Comparison of ENCODE assay signal across 7 cellular contexts in the genomic region with DNA sequence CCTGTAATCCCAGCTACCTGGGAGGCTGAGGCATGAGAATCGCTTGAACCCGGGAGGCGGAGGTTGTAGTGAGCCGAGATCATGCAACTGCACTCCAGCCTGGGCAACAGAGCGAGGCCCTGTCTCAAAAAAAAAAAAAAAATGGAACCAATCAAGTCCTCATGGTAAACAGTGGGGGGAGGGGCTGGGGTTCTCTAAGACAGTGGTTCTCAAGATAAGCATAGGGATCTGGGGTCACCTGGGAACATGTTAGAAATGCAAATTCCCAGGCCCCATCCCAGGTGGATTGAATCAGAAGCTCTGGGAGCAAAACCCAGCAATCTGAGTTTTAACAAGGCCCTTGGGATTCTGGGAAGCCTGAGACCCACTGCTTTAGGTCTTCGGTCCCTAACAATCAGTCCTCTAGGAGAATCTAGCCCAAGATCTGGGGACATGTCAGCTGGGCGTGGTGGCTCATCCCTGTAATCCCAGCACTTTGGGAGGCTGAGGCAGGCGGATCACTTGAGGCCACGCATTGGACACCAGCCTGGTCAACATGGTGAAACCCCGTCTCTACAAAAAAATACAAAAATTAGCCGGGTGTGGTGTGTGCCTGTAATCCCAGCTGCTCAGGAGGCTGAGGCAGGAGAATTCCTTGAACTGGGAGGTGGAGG. TPM values are rescaled to one million over a fixed set of nuclear protein-coding genes. Genes with fewer than 3 reads are reported as not detected.
A peak's percentile ranks its signal among the peaks of the same experiment; 100 is the strongest.
DNase-seq lines count a peak whose midpoint lies in the region; ATAC-seq and TF ChIP-seq lines count a peak whose summit lies in the region.
"Not testable (repeated sequence)": the region's sequence is repeated elsewhere in the genome, so short reads cannot be mapped to it uniquely, and the experiment has no call there.

No MANE protein-coding gene starts in this region.

- dilution Hi-C loops in IMR-90 (cut with HindIII; ENCODE audit: low sequenced_read_pairs, unreplicated experiment) = not testable (repeated sequence)

- not testable (repeated sequence) for BruUV-seq in IMR-90 (replicated peaks; lab: Mats Ljungman, UMichigan)

- not testable (repeated sequence) for H3K4me2 ChIP-seq in IMR-90 (ENCODE audit: low read depth, low read length)

- not testable (repeated sequence) for TF ChIP-seq CTCF in IMR-90 (conservative IDR thresholded peaks at IDR 0.05; ENCODE audit: low read depth, low read length); right atrium auricular region (IDR thresholded peaks at IDR 0.05)

- not testable (repeated sequence) for H3K4me3 ChIP-seq in IMR-90 (ENCODE audit: insufficient read depth, low read depth, low read length); right atrium auricular region; mucosa of rectum (ENCODE audit: low read length in 2 of 2)

- H3K9me1 ChIP-seq in IMR-90 (ENCODE audit: insufficient read depth, low read length) = peaks cover 32% of the 10 kb centered on the region

- not testable (repeated sequence) for H2AFZ ChIP-seq in IMR-90 (replicated peaks; ENCODE audit: low read length, poor library complexity)

- POLR2A ChIA-PET in IMR-90 (lab: Charles Lee; ENCODE audit: unreplicated experiment) = interaction anchor here (1.0 kb wide), 1 partner anchor 8 kb away, joined by 3 read pairs; a partner anchor contains a TSS

- TF ChIP-seq POLR2A in IMR-90 (IDR thresholded peaks at IDR 0.05; ENCODE audit: low read depth, low read length) = not testable (repeated sequence)

- not testable (repeated sequence) for TF ChIP-seq RAD21 in IMR-90 (IDR thresholded peaks at IDR 0.05; ENCODE audit: low read length)

- H3K14ac ChIP-seq in IMR-90 (replicated peaks; ENCODE audit: low read depth, low read length) = peak overlapping the region; percentile 30; the same call in 1 of the 2 replicates

- peak overlapping the region; percentile 59 for H3K4ac ChIP-seq in IMR-90 (ENCODE audit: low read depth, low read length)

- H3K4me1 ChIP-seq in IMR-90 (ENCODE audit: control insufficient read depth, insufficient read depth, low read length) = peaks cover 52% of the 10 kb centered on the region
- H3K4me1 ChIP-seq in right atrium auricular region = peaks cover 0 to 90% of the 10 kb centered on the region in 2 donors
- peaks cover 81 to 91% of the 10 kb centered on the region in 2 donors for H3K4me1 ChIP-seq in mucosa of rectum (ENCODE audit: control insufficient read depth in 2 of 2, insufficient read depth in 2 of 2, low read length in 2 of 2)

- intact Hi-C loops in IMR-90 (cut with micrococcal nuclease); posterior vena cava (cut with DNase I): not testable (repeated sequence)
- intact Hi-C loops in dendritic cell treated with granulocyte-macrophage colony-stimulating factor and Interleukin-4, amounts not matched to agents 40 ng/mL and 50 ng/mL, for 4 days (cut with micrococcal nuclease) = loop anchor here (1.0 kb wide), 1 partner anchor 9 kb away; a partner anchor contains a TSS

- not testable (repeated sequence) for H4K20me1 ChIP-seq in IMR-90 (ENCODE audit: insufficient read depth, low read length)

- peak overlapping the region; percentile 34; the same call in 1 of the 2 replicates for H3K18ac ChIP-seq in IMR-90 (ENCODE audit: low read depth, low read length)

- H3K9me3 Mint-ChIP-seq in activated naive CD4-positive, alpha-beta T cell treated with anti-CD3 and anti-CD28 coated beads, Interleukin-2, amount 10 ng/mL, durations not matched to agents 7 days and 5 days; dendritic cell treated with granulocyte-macrophage colony-stimulating factor and Interleukin-4, amounts not matched to agents 40 ng/mL and 50 ng/mL, for 4 days: not testable (repeated sequence)

- 80% methylated on average over 6 of the region's 11 CpGs; no CpG with 5 or more reads in 1 of the 2 experiments for WGBS in IMR-90 (ENCODE audit: extremely low coverage in 2 of 2, insufficient read length in 1 of 2), 2 experiments

- peaks cover 98% of the 10 kb centered on the region for H3K4me1 Mint-ChIP-seq in activated naive CD4-positive, alpha-beta T cell treated with anti-CD3 and anti-CD28 coated beads, Interleukin-2, amount 10 ng/mL, durations not matched to agents 7 days and 5 days
- peaks cover 94% of the 10 kb centered on the region for H3K4me1 Mint-ChIP-seq in dendritic cell treated with granulocyte-macrophage colony-stimulating factor and Interleukin-4, amounts not matched to agents 40 ng/mL and 50 ng/mL, for 4 days (ENCODE audit: low read depth)

- H4K91ac ChIP-seq in IMR-90 (ENCODE audit: insufficient read depth, low read depth, low read length) = peak overlapping the region; percentile 13; the same call in 1 of the 2 replicates

- H3K27ac ChIP-seq in IMR-90 (ENCODE audit: insufficient read depth, low read length) (peak overlapping the region; percentile 32; the same call in 1 of the 2 replicates), right atrium auricular region (peak overlapping the region; percentile 90 to 97), mucosa of rectum (ENCODE audit: low read depth in 2 of 2, low read length in 2 of 2) (peak overlapping the region; percentile 89 to 92), substantia nigra (ENCODE audit: low read depth, low read length, poor library complexity, severe bottlenecking) (peak overlapping the region; percentile 95)

- H3K27ac Mint-ChIP-seq in activated naive CD4-positive, alpha-beta T cell treated with anti-CD3 and anti-CD28 coated beads, Interleukin-2, amount 10 ng/mL, durations not matched to agents 7 days and 5 days = peak overlapping the region; percentile 95
- H3K27ac Mint-ChIP-seq in dendritic cell treated with granulocyte-macrophage colony-stimulating factor and Interleukin-4, amounts not matched to agents 40 ng/mL and 50 ng/mL, for 4 days = peak overlapping the region; percentile 97

- H3K4me3 Mint-ChIP-seq in activated naive CD4-positive, alpha-beta T cell treated with anti-CD3 and anti-CD28 coated beads, Interleukin-2, amount 10 ng/mL, durations not matched to agents 7 days and 5 days; dendritic cell treated with granulocyte-macrophage colony-stimulating factor and Interleukin-4, amounts not matched to agents 40 ng/mL and 50 ng/mL, for 4 days: not testable (repeated sequence)

- H2BK20ac ChIP-seq in IMR-90 (ENCODE audit: low read depth, low read length) = peak overlapping the region; percentile 58; the same call in 1 of the 2 replicates

- peaks cover 37% of the 10 kb centered on the region for H3K27me3 Mint-ChIP-seq in activated naive CD4-positive, alpha-beta T cell treated with anti-CD3 and anti-CD28 coated beads, Interleukin-2, amount 10 ng/mL, durations not matched to agents 7 days and 5 days
- H3K27me3 Mint-ChIP-seq in dendritic cell treated with granulocyte-macrophage colony-stimulating factor and Interleukin-4, amounts not matched to agents 40 ng/mL and 50 ng/mL, for 4 days = peaks cover 39% of the 10 kb centered on the region

- H4K8ac ChIP-seq in IMR-90 (ENCODE audit: low read depth in 2 of 2, low read length in 2 of 2) = peak overlapping the region; percentile 44 to 57; a peak in 2 of 4 replicates

- H3K9ac ChIP-seq in IMR-90 (ENCODE audit: low read depth, low read length) = not testable (repeated sequence)
- peak overlapping the region in 1 of 2 donors; percentile 74 for H3K9ac ChIP-seq in mucosa of rectum (ENCODE audit: low read depth in 1 of 2, low read length in 2 of 2)

- peak overlapping the region; percentile 57; the same call in 1 of the 2 replicates for H4K5ac ChIP-seq in IMR-90 (ENCODE audit: low read depth, low read length)

- not testable (repeated sequence) for H2AK9ac ChIP-seq in IMR-90 (replicated peaks; ENCODE audit: low read depth, low read length, poor library complexity)

- H2BK120ac ChIP-seq in IMR-90 (ENCODE audit: low read depth, low read length) = peak overlapping the region; percentile 62

- not testable (repeated sequence) for H3K27me3 ChIP-seq in IMR-90 (ENCODE audit: control insufficient read depth, insufficient read depth, low read length); right atrium auricular region; mucosa of rectum (ENCODE audit: control insufficient read depth in 2 of 2, insufficient read depth in 2 of 2, low read length in 2 of 2)

- not testable (repeated sequence) for H3K36me3 Mint-ChIP-seq in activated naive CD4-positive, alpha-beta T cell treated with anti-CD3 and anti-CD28 coated beads, Interleukin-2, amount 10 ng/mL, durations not matched to agents 7 days and 5 days; dendritic cell treated with granulocyte-macrophage colony-stimulating factor and Interleukin-4, amounts not matched to agents 40 ng/mL and 50 ng/mL, for 4 days (ENCODE audit: low read depth)

- H3K79me1 ChIP-seq in IMR-90 (ENCODE audit: low read depth in 1 of 2, low read length in 2 of 2) = peaks cover 0 to 38% of the 10 kb centered on the region in 2 experiments; a peak in 2 of 4 replicates

- not testable (repeated sequence) for H3K9me3 ChIP-seq in IMR-90 (ENCODE audit: control insufficient read depth, insufficient read depth, low read length); right atrium auricular region; mucosa of rectum (ENCODE audit: control insufficient read depth in 2 of 2, low read length in 2 of 2)

- not testable (repeated sequence) for DNase-seq in IMR-90; activated naive CD4-positive, alpha-beta T cell treated with anti-CD3 and anti-CD28 coated beads, Interleukin-2, amount 10 ng/mL, durations not matched to agents 7 days and 5 days; right atrium auricular region (ENCODE audit: low spot score); substantia nigra (lab: John Stamatoyannopoulos, UW)
- peak; percentile 62 for DNase-seq in posterior vena cava (ENCODE audit: low spot score)

- peak overlapping the region; percentile 16; the same call in 1 of the 3 replicates for H2BK15ac ChIP-seq in IMR-90 (ENCODE audit: low read depth, low read length)

- H2BK5ac ChIP-seq in IMR-90 (ENCODE audit: low read depth, low read length, poor library complexity, severe bottlenecking) = peak overlapping the region; percentile 13

- in situ Hi-C loops in IMR-90 (cut with MboI; ENCODE audit: low sequenced_read_pairs) = not testable (repeated sequence)

- H3K36me3 ChIP-seq in IMR-90 (ENCODE audit: control insufficient read depth, insufficient read depth, low read length); right atrium auricular region; mucosa of rectum (ENCODE audit: control insufficient read depth in 2 of 2, insufficient read depth in 2 of 2, low read length in 2 of 2): not testable (repeated sequence)

- H2AK5ac ChIP-seq in IMR-90 (ENCODE audit: low read depth, low read length) = peak overlapping the region; percentile 79; the same call in 1 of the 2 replicates

- CTCF ChIA-PET in IMR-90 (lab: Yijun Ruan, JAX) = interaction anchor here (0.6 kb wide), 1 partner anchor 55 kb away, joined by 4 read pairs; no protein-coding TSS in a partner anchor
- CTCF ChIA-PET in activated naive CD4-positive, alpha-beta T cell treated with anti-CD3 and anti-CD28 coated beads, Interleukin-2, amount 10 ng/mL, durations not matched to agents 7 days and 5 days (lab: Charles Lee) = interaction anchor here (0.8 to 6.6 kb wide), 6 partner anchors 10 to 180 kb away, joined by 3 to 95 read pairs (median 5); a partner anchor contains a TSS

- not testable (repeated sequence) for ATAC-seq in IMR-90 (ENCODE audit: low read depth)

- not testable (repeated sequence) for H3K23ac ChIP-seq in IMR-90 (ENCODE audit: low read depth, low read length)

- H3K56ac ChIP-seq in IMR-90 (ENCODE audit: extremely low read depth, insufficient read depth, low read length) = not testable (repeated sequence)

RNA-seq across cellular contexts. Expression of a gene that starts 8.6 kb away (rescaled TPM):
- total RNA-seq in IMR-90 (2012; rRNA removed) = 0.28 and 0.36 TPM in 2 replicates
- polyA plus RNA-seq in IMR-90 (2012; rRNA removed) = 4.4 and 7.2 TPM in 2 replicates
- 4.1 and 8.6 TPM in 2 replicates for polyA plus RNA-seq in IMR-90 (2012; cell fraction: cytosol; rRNA removed)
- 11.1 and 25.2 TPM in 2 replicates for polyA plus RNA-seq in IMR-90 (2012; cell fraction: nucleus; rRNA removed; ENCODE audit: low replicate concordance)
- 1 to 10 TPM; 8.3 to 9.9 TPM for total RNA-seq in right atrium auricular region
- total RNA-seq in posterior vena cava = 10 to 100 TPM; 20.2 to 24.2 TPM

RNA-seq across cellular contexts. Expression of a gene that starts 12.8 kb away (rescaled TPM):
- 28.3 and 29.7 TPM in 2 replicates for total RNA-seq in IMR-90 (2012; rRNA removed)
- polyA plus RNA-seq in IMR-90 (2012; rRNA removed) = 38.4 and 48.4 TPM in 2 replicates
- 12.2 and 14.7 TPM in 2 replicates for polyA plus RNA-seq in IMR-90 (2012; cell fraction: cytosol; rRNA removed)
- polyA plus RNA-seq in IMR-90 (2012; cell fraction: nucleus; rRNA removed; ENCODE audit: low replicate concordance) = 45.5 and 129 TPM in 2 replicates
- 10 to 100 TPM; 42.2 to 52.5 TPM for total RNA-seq in right atrium auricular region
- 10 to 100 TPM; 66.7 to 68.8 TPM for total RNA-seq in posterior vena cava

RNA-seq across cellular contexts. Expression of a gene that starts 31.4 kb away (rescaled TPM):
- total RNA-seq in IMR-90 (2012; rRNA removed) = 24.4 and 25.1 TPM in 2 replicates
- 36.2 and 38.9 TPM in 2 replicates for polyA plus RNA-seq in IMR-90 (2012; rRNA removed)
- polyA plus RNA-seq in IMR-90 (2012; cell fraction: cytosol; rRNA removed) = 15.9 and 19.2 TPM in 2 replicates
- 83.7 and 153 TPM in 2 replicates for polyA plus RNA-seq in IMR-90 (2012; cell fraction: nucleus; rRNA removed; ENCODE audit: low replicate concordance)
- 10 to 100 TPM; 26.0 to 35.5 TPM for total RNA-seq in right atrium auricular region
- 100 to 1,000 TPM in 1 of 2 donors, 10 to 100 TPM in 1; 99.2 to 103 TPM for total RNA-seq in posterior vena cava

RNA-seq across cellular contexts. Expression of a gene that starts 46.2 kb away (rescaled TPM):
- total RNA-seq in IMR-90 (2012; rRNA removed) (20.8 and 22.0 TPM in 2 replicates), right atrium auricular region (10 to 100 TPM; 60.3 to 69.0 TPM), posterior vena cava (10 to 100 TPM; 50.8 to 65.8 TPM)
- 21.9 and 23.4 TPM in 2 replicates for polyA plus RNA-seq in IMR-90 (2012; rRNA removed)
- 22.4 and 25.8 TPM in 2 replicates for polyA plus RNA-seq in IMR-90 (2012; cell fraction: cytosol; rRNA removed)
- polyA plus RNA-seq in IMR-90 (2012; cell fraction: nucleus; rRNA removed; ENCODE audit: low replicate concordance) = 17.8 and 22.5 TPM in 2 replicates

RNA-seq across cellular contexts. Expression of a gene that starts 54.7 kb away (rescaled TPM):
- total RNA-seq in IMR-90 (2012; rRNA removed) (18.6 and 25.8 TPM in 2 replicates), right atrium auricular region (10 to 100 TPM; 44.2 to 44.7 TPM), posterior vena cava (10 to 100 TPM; 46.2 to 53.2 TPM)
- polyA plus RNA-seq in IMR-90 (2012; rRNA removed) = 73.6 and 79.0 TPM in 2 replicates
- 29.9 and 49.0 TPM in 2 replicates for polyA plus RNA-seq in IMR-90 (2012; cell fraction: cytosol; rRNA removed)
- 167 and 365 TPM in 2 replicates for polyA plus RNA-seq in IMR-90 (2012; cell fraction: nucleus; rRNA removed; ENCODE audit: low replicate concordance)

Comparison
In these comparisons a context has a peak if more than half of its experiments do, and no peak if none do; other contexts are left out.
1. H3K27ac ChIP-seq: peak in every context shown above with its lines; median percentile 95 in substantia nigra; 94 in right atrium auricular region; 90 in mucosa of rectum; 32 in IMR-90.